Comparison of ENCODE assay signal across 27 cellular contexts in genomic region chr10:89522463-89522862, GRCh38. TPM values are rescaled to one million over a fixed set of nuclear protein-coding genes. Genes with fewer than 3 reads are reported as not detected.
A peak's percentile ranks its signal among the peaks of the same experiment; 100 is the strongest.
DNase-seq lines count a peak whose midpoint lies in the region; ATAC-seq, FAIRE-seq and TF ChIP-seq lines count a peak whose summit lies in the region.
"Had no signal": no experiment of that assay in that cellular context is flagged by ENCODE, and none has a peak within 500 bp of the region (broad histone marks: within the 10 kb centered on the region; RNA-seq: fewer than 3 reads in every experiment).

No MANE protein-coding gene starts in this region.

- ATAC-seq in A549 (no peak), body of pancreas (no peak), HG03442 (IDR thresholded peaks at IDR 0.05; ENCODE audit: unreplicated experiment) (no peak)
- ATAC-seq: activated CD4-positive, alpha-beta T cell treated with anti-CD3 and anti-CD28 coated beads for 36 hours; activated T-cell treated with anti-CD3 and anti-CD28 coated beads, Interleukin-2, amount 50 U/mL, for 72 hours; gastroesophageal sphincter; GM12878; GM23338; natural killer cell treated with Interleukin-12 subunit alpha and Interleukin-12 subunit beta and Interleukin-15 and Interleukin-18, amount 100 ng/mL, for 72 hours; T-cell had no signal

- no peak overlapping the region for H3K27ac Mint-ChIP-seq in HFFc6
- H3K27ac Mint-ChIP-seq: activated CD4-positive, alpha-beta T cell treated with anti-CD3 and anti-CD28 coated beads for 36 hours; activated naive CD4-positive, alpha-beta T cell treated with anti-CD3 and anti-CD28 coated beads, Interleukin-2, amount 50 U/mL, for 24 hours; activated T-cell treated with anti-CD3 and anti-CD28 coated beads, Interleukin-2, amount 50 U/mL, for 72 hours; CD4-positive, alpha-beta memory T cell; endodermal cell; GM23338; natural killer cell treated with Interleukin-12 subunit alpha and Interleukin-12 subunit beta and Interleukin-15 and Interleukin-18, amount 100 ng/mL, for 72 hours; stimulated activated memory B cell treated with anti-CD40 and anti-IgM and Interleukin-4, amounts not matched to agents 10 μg/mL and 1 μg/mL and 100 μg/mL, for 72 hours; T-cell had no signal

- H3K36me3 ChIP-seq in body of pancreas (replicated peaks in 1 of 2; ENCODE audit: insufficient read depth in 1 of 2, low read depth in 2 of 2) (no peaks in the 10 kb centered on the region), hepatocyte (replicated peaks; ENCODE audit: insufficient read depth, low read depth) (no peaks in the 10 kb centered on the region), mesendoderm (ENCODE audit: control insufficient read depth, insufficient read depth, low read length) (no peaks in the 10 kb centered on the region)
- H3K36me3 ChIP-seq: gastroesophageal sphincter had no signal

- H3K27me3 ChIP-seq in body of pancreas (no peaks in the 10 kb centered on the region), hepatocyte (no peaks in the 10 kb centered on the region), mesendoderm (ENCODE audit: insufficient read depth, low read length, poor library complexity) (no peaks in the 10 kb centered on the region)
- H3K27me3 ChIP-seq: gastroesophageal sphincter had no signal

- no peak overlapping the region for H3K23ac ChIP-seq in mesendoderm (ENCODE audit: low read length)

- H2BK120ac ChIP-seq in mesendoderm (ENCODE audit: low read depth, low read length): no peak overlapping the region

- H3K27ac ChIP-seq in A549: peak overlapping the region; percentile 59 to 66; a peak in 5 of 6 replicates
- peak overlapping the region; percentile 42 to 96 (median 90) for H3K27ac ChIP-seq in body of pancreas
- H3K27ac ChIP-seq in hepatocyte: peak overlapping the region; percentile 10
- no peak overlapping the region for H3K27ac ChIP-seq in mesendoderm (ENCODE audit: low read depth, low read length)
- H3K27ac ChIP-seq: gastroesophageal sphincter, parathyroid adenoma had no signal

- no peaks in the 10 kb centered on the region for H4K20me1 ChIP-seq in hepatocyte (ENCODE audit: insufficient read depth, poor library complexity, severe bottlenecking)

- POLR2A ChIA-PET in A549 (lab: Yijun Ruan, JAX): no interaction called here

- H4K8ac ChIP-seq in mesendoderm (ENCODE audit: low read depth, low read length): no peak overlapping the region

- TF ChIP-seq CTCF in A549 (IDR thresholded peaks at IDR 0.05) (no peak), HFFc6 (IDR thresholded peaks at IDR 0.05) (no peak), body of pancreas (IDR thresholded peaks at IDR 0.05) (no peak), hepatocyte (IDR thresholded peaks at IDR 0.05; ENCODE audit: poor library complexity) (no peak)

- H3K4me1 ChIP-seq in A549 (peaks cover 10% of the 10 kb centered on the region; the same call in 2 of the 3 replicates), body of pancreas (peaks cover 97% of the 10 kb centered on the region), hepatocyte (ENCODE audit: insufficient read depth) (no peaks in the 10 kb centered on the region), mesendoderm (ENCODE audit: control insufficient read depth, low read depth, low read length) (no peaks in the 10 kb centered on the region)
- H3K4me1 ChIP-seq: parathyroid adenoma had no signal

- H3K9me2 ChIP-seq in hepatocyte (replicated peaks; ENCODE audit: insufficient read depth): no peaks in the 10 kb centered on the region

- H2AFZ ChIP-seq in hepatocyte: no peak overlapping the region
- H2AFZ ChIP-seq: GM23338, parathyroid adenoma had no signal

- 93% methylated on average over 1 of the region's 1 CpG for WGBS in A549 (ENCODE audit: missing lambda C conversion rate)
- 81 to 86% methylated on average over 1 of the region's 1 CpG for WGBS in body of pancreas, 2 donors
- 87% methylated on average over 1 of the region's 1 CpG for WGBS in hepatocyte (ENCODE audit: low lambda C conversion rate, missing lambda C conversion rate)
- no CpG with 5 or more reads among the region's 1 CpG for WGBS in mesendoderm (ENCODE audit: extremely low coverage, insufficient coverage, low lambda C conversion rate)

- H3K4me2 ChIP-seq in A549: no peak overlapping the region
- H3K4me2 ChIP-seq in hepatocyte: no peak overlapping the region
- H3K4me2 ChIP-seq in mesendoderm (ENCODE audit: low read length): no peak overlapping the region
- H3K4me2 ChIP-seq: GM23338 had no signal

- no peaks in the 10 kb centered on the region for H3K9me3 Mint-ChIP-seq in HFFc6
- H3K9me3 Mint-ChIP-seq: activated naive CD4-positive, alpha-beta T cell treated with anti-CD3 and anti-CD28 coated beads, Interleukin-2, amount 50 U/mL, for 24 hours; activated T-cell treated with anti-CD3 and anti-CD28 coated beads, Interleukin-2, amount 50 U/mL, for 72 hours; CD4-positive, alpha-beta memory T cell; endodermal cell; GM23338; natural killer cell treated with Interleukin-12 subunit alpha and Interleukin-12 subunit beta and Interleukin-15 and Interleukin-18, amount 100 ng/mL, for 72 hours; stimulated activated memory B cell treated with anti-CD40 and anti-IgM and Interleukin-4, amounts not matched to agents 10 μg/mL and 1 μg/mL and 100 μg/mL, for 72 hours; T-cell had no signal

- H3K56ac ChIP-seq in mesendoderm (ENCODE audit: low read length): no peak overlapping the region

- H3K79me2 ChIP-seq in hepatocyte (no peaks in the 10 kb centered on the region), mesendoderm (ENCODE audit: control insufficient read depth, insufficient read depth, low read length) (no peaks in the 10 kb centered on the region)
- H3K79me2 ChIP-seq: parathyroid adenoma had no signal

- DNase-seq in A549 (ENCODE audit: low read depth in 1 of 2, low spot score in 1 of 2) (no peak), HFFc6 (peak; percentile 15), body of pancreas (no peak), hepatocyte (ENCODE audit: low spot score) (peak; percentile 20), mesendoderm (no peak), NCI-H1436 treated with DMSO at 0.1 percent for 48 hours (lab: John Stamatoyannopoulos, UW) (no peak), HPDE6-E6E7 (ENCODE audit: extremely low spot score) (no peak)
- DNase-seq: activated CD4-positive, alpha-beta T cell treated with anti-CD3 and anti-CD28 coated beads for 36 hours; activated T-cell treated with anti-CD3 and anti-CD28 coated beads, Interleukin-2, amount 50 U/mL, for 72 hours; CD4-positive, alpha-beta memory T cell; DMS153; endodermal cell; Kasumi-1; midbrain; NCI-H1092 treated with DMSO at 0.1 percent for 48 hours; NCI-H2081; NCI-H524; T-cell had no signal

- no peak overlapping the region for H3K9ac ChIP-seq in mesendoderm (ENCODE audit: low read length)
- H3K9ac ChIP-seq: parathyroid adenoma had no signal

- no peaks in the 10 kb centered on the region for H3K79me1 ChIP-seq in mesendoderm (ENCODE audit: low read length)

- no peak overlapping the region for H3K4ac ChIP-seq in mesendoderm (ENCODE audit: low read depth, low read length)

- peaks cover 36% of the 10 kb centered on the region for H3K4me1 Mint-ChIP-seq in HFFc6 (ENCODE audit: low read depth)
- H3K4me1 Mint-ChIP-seq: activated CD4-positive, alpha-beta T cell treated with anti-CD3 and anti-CD28 coated beads for 36 hours; activated naive CD4-positive, alpha-beta T cell treated with anti-CD3 and anti-CD28 coated beads, Interleukin-2, amount 50 U/mL, for 24 hours; CD4-positive, alpha-beta memory T cell; endodermal cell; GM23338; stimulated activated memory B cell treated with anti-CD40 and anti-IgM and Interleukin-4, amounts not matched to agents 10 μg/mL and 1 μg/mL and 100 μg/mL, for 72 hours; T-cell had no signal

- H3K4me3 ChIP-seq in A549: no peak overlapping the region
- no peak overlapping the region for H3K4me3 ChIP-seq in body of pancreas
- no peak overlapping the region for H3K4me3 ChIP-seq in hepatocyte
- no peak overlapping the region for H3K4me3 ChIP-seq in mesendoderm (ENCODE audit: low read length)
- H3K4me3 ChIP-seq: gastroesophageal sphincter, GM12878, GM23338 had no signal

- TF ChIP-seq POLR2A in A549 (IDR thresholded peaks at IDR 0.05; ENCODE audit: low read length) (no peak), body of pancreas (IDR thresholded peaks at IDR 0.05) (no peak)

- H4K5ac ChIP-seq in mesendoderm (ENCODE audit: low read length): no peak overlapping the region

- no peaks in the 10 kb centered on the region for H3K9me3 ChIP-seq in A549
- no peaks in the 10 kb centered on the region for H3K9me3 ChIP-seq in body of pancreas
- no peaks in the 10 kb centered on the region for H3K9me3 ChIP-seq in hepatocyte (ENCODE audit: low read depth)
- H3K9me3 ChIP-seq: gastroesophageal sphincter had no signal

- no peak overlapping the region for H2BK5ac ChIP-seq in mesendoderm (ENCODE audit: low read length)

- TF ChIP-seq EP300 in A549 (IDR thresholded peaks at IDR 0.05): no peak

- no peak overlapping the region for H2AK5ac ChIP-seq in mesendoderm (ENCODE audit: low read length)

- peaks cover 2% of the 10 kb centered on the region for H3K27me3 Mint-ChIP-seq in HFFc6 (ENCODE audit: insufficient read depth)
- H3K27me3 Mint-ChIP-seq: stimulated activated memory B cell treated with anti-CD40 and anti-IgM and Interleukin-4, amounts not matched to agents 10 μg/mL and 1 μg/mL and 100 μg/mL, for 72 hours had no signal

- no peak for TF ChIP-seq RAD21 in A549 (conservative IDR thresholded peaks at IDR 0.05 in 1 of 2, IDR thresholded peaks at IDR 0.05 in 1 of 2)

- intact Hi-C loops in body of pancreas (cut with DNase I): no loop called here

- H3K36me3 Mint-ChIP-seq in HFFc6 (ENCODE audit: low read depth): no peaks in the 10 kb centered on the region
- H3K36me3 Mint-ChIP-seq: activated naive CD4-positive, alpha-beta T cell treated with anti-CD3 and anti-CD28 coated beads, Interleukin-2, amount 50 U/mL, for 24 hours; CD4-positive, alpha-beta memory T cell; natural killer cell treated with Interleukin-12 subunit alpha and Interleukin-12 subunit beta and Interleukin-15 and Interleukin-18, amount 100 ng/mL, for 72 hours; stimulated activated memory B cell treated with anti-CD40 and anti-IgM and Interleukin-4, amounts not matched to agents 10 μg/mL and 1 μg/mL and 100 μg/mL, for 72 hours; T-cell had no signal

- H2BK15ac ChIP-seq in mesendoderm (replicated peaks; ENCODE audit: low read depth): no peak overlapping the region

- no peak overlapping the region for H3K18ac ChIP-seq in mesendoderm (ENCODE audit: low read length)

- no peak for FAIRE-seq in A549 (lab: Jason Lieb, UNC)
- FAIRE-seq: colon, GM12878 had no signal

- CTCF ChIA-PET in A549 (lab: Yijun Ruan, JAX): interaction anchor here (1.0 kb wide), 1 partner anchor 18 kb away, joined by 4 read pairs; no protein-coding TSS in a partner anchor

- H3K4me3 Mint-ChIP-seq in HFFc6: no peak overlapping the region
- H3K4me3 Mint-ChIP-seq: activated CD4-positive, alpha-beta T cell treated with anti-CD3 and anti-CD28 coated beads for 36 hours; activated naive CD4-positive, alpha-beta T cell treated with anti-CD3 and anti-CD28 coated beads, Interleukin-2, amount 50 U/mL, for 24 hours; activated T-cell treated with anti-CD3 and anti-CD28 coated beads, Interleukin-2, amount 50 U/mL, for 72 hours; CD4-positive, alpha-beta memory T cell; endodermal cell; GM23338; natural killer cell treated with Interleukin-12 subunit alpha and Interleukin-12 subunit beta and Interleukin-15 and Interleukin-18, amount 100 ng/mL, for 72 hours; stimulated activated memory B cell treated with anti-CD40 and anti-IgM and Interleukin-4, amounts not matched to agents 10 μg/mL and 1 μg/mL and 100 μg/mL, for 72 hours; T-cell had no signal

RNA-seq across cellular contexts. Expression of gene SLC16A12, which starts 12.9 kb away (rescaled TPM):
- 0.11 and 0.14 TPM in 2 replicates for polyA plus RNA-seq in A549 (2011; rRNA removed)
- polyA plus RNA-seq in A549 (2012; cell fraction: cytosol; rRNA removed): 0.01 and 0.04 TPM in 2 replicates
- polyA plus RNA-seq in A549 (2012; cell fraction: nucleus; rRNA removed): 0.01 and 2.4 TPM in 2 replicates
- polyA plus RNA-seq in A549 (2017; fragmentation: RNase III; extraction: RNeasy Plus Mini Kit Qiagen cat#74134 plus additional on column Dnase treatment): 0.03 to 0.19 TPM (median 0.08 TPM) in 3 replicates
- polyA minus RNA-seq in A549 (2011; rRNA and poly(A)+ RNA removed): 0.05 and 0.08 TPM in 2 replicates
- not detected for total RNA-seq in HFFc6 (2021; fragmentation: NEBNext Ultra II Directional; extraction: Animal tissue kit (Norgen Biotek cat#: 25700))
- total RNA-seq in body of pancreas: 10 to 100 TPM; 19.5 to 26.7 TPM
- 5.7 and 7.7 TPM in 2 replicates for total RNA-seq in hepatocyte
- polyA plus RNA-seq in hepatocyte: 2.4 and 5.9 TPM in 2 replicates
- polyA plus RNA-seq in mesendoderm (2013, experiment 1 of 2): 0.56 TPM
- polyA plus RNA-seq in mesendoderm (2013, experiment 2 of 2): 0.53 TPM
- total RNA-seq: activated CD4-positive, alpha-beta T cell treated with anti-CD3 and anti-CD28 coated beads for 36 hours; activated T-cell treated with anti-CD3 and anti-CD28 coated beads, Interleukin-2, amount 50 U/mL, for 72 hours; CD4-positive, alpha-beta memory T cell; GM12878; natural killer cell treated with Interleukin-12 subunit alpha and Interleukin-12 subunit beta and Interleukin-15 and Interleukin-18, amount 100 ng/mL, for 72 hours; T-cell had no signal
- polyA plus RNA-seq: CD4-positive, alpha-beta memory T cell; GM12878 had no signal

Comparison
In these comparisons a context has a peak if more than half of its experiments do, and no peak if none do; other contexts are left out.
1. DNase-seq: peak in HFFc6 (single experiment) and hepatocyte (single experiment); none in A549 (0 of 2), body of pancreas (0 of 4), mesendoderm (single experiment), NCI-H1436 treated with DMSO at 0.1 percent for 48 hours (single experiment) and HPDE6-E6E7 (single experiment).